ENCODE assay signal across 19 cellular contexts in genomic region chr2:169395821-169396374, GRCh38.
DNase-seq lines count a peak whose midpoint lies in the region; ATAC-seq and TF ChIP-seq lines count a peak whose summit lies in the region.
"Had no signal": no experiment of that assay in that cellular context is flagged by ENCODE, and none has a peak within 500 bp of the region (broad histone marks: within the 10 kb centered on the region; RNA-seq: fewer than 3 reads in every experiment).

No MANE protein-coding gene starts in this region.

- CTCF ChIA-PET in HEK293T (lab: Yijun Ruan, JAX), result interaction anchor here (0.9 kb wide), 1 partner anchor 286 kb away, joined by 3 read pairs; no protein-coding TSS in a partner anchor

- peak overlapping the region; percentile 37 for H3K9ac ChIP-seq in iPS-15b (ENCODE audit: low read depth, low read length)

- no peak for ATAC-seq in HG02870 (IDR thresholded peaks at IDR 0.05; ENCODE audit: unreplicated experiment)
- ATAC-seq: A549 had no signal

- H3K9me3 ChIP-seq in iPS-15b (ENCODE audit: control insufficient read depth, insufficient read depth, low read length), result no peaks in the 10 kb centered on the region
- H3K9me3 ChIP-seq: A549, SJCRH30 had no signal

- no peaks in the 10 kb centered on the region for H3K36me3 ChIP-seq in iPS-15b (ENCODE audit: control insufficient read depth, insufficient read depth, low read length)
- H3K36me3 ChIP-seq: SJCRH30 had no signal

- no peak overlapping the region for H3K4me3 ChIP-seq in iPS-15b (ENCODE audit: low read depth, low read length)
- H3K4me3 ChIP-seq: A549, SJCRH30 had no signal

- POLR2A ChIA-PET in HEK293T (lab: Yijun Ruan, JAX), result no interaction called here

- H3K27me3 ChIP-seq in iPS-15b (ENCODE audit: control insufficient read depth, insufficient read depth, low read length), result no peaks in the 10 kb centered on the region

- peak; percentile 64 for DNase-seq in ELF-1 (ENCODE audit: low read depth, low spot score)
- DNase-seq in HEK293T (ENCODE audit: extremely low spot score), result peak; percentile 12
- DNase-seq in NCI-H526 (lab: John Stamatoyannopoulos, UW), result peak; percentile 56 to 68
- DNase-seq in stimulated activated CD4-positive, alpha-beta T cell treated with anti-CD3 and anti-CD28 coated beads, Interleukin-4, amount 100 ng/mL, for 24 hours, result no peak
- no peak for DNase-seq in activated effector memory CD4-positive, alpha-beta T cell treated with Interleukin-2 at 50 U/mL for 16 hours
- no peak for DNase-seq in NCI-H82 (lab: John Stamatoyannopoulos, UW)
- DNase-seq: COR-L47; HCEC 1CT; MM.1S; NCI-H1105; NCI-H1694 treated with DMSO at 0.1 percent for 48 hours; NCI-H226; NCI-H524 treated with DMSO at 0.1 percent for 48 hours; NK-92 treated with Interleukin-12 subunit alpha and Interleukin-12 subunit beta, amount 100 ng/mL, for 24 hours; T-helper 2 cell had no signal

- H3K4me1 ChIP-seq in iPS-15b (ENCODE audit: control insufficient read depth, insufficient read depth, low read length), result peaks cover 10% of the 10 kb centered on the region
- H3K4me1 ChIP-seq: A549, SJCRH30 had no signal

TF ChIP-seq in HEK293T, 16 proteins besides CTCF, POLR2A, EP300 and RAD21:
- TF ChIP-seq SP1 (IDR thresholded peaks at IDR 0.05) (no peak), ZNF384 (IDR thresholded peaks at IDR 0.05) (no peak), L3MBTL2 (conservative IDR thresholded peaks at IDR 0.05) (no peak), LEF1 (IDR thresholded peaks at IDR 0.05; ENCODE audit: borderline replicate concordance) (no peak), SUZ12 (IDR thresholded peaks at IDR 0.05) (no peak), FOXA1 (IDR thresholded peaks at IDR 0.05) (no peak), TARDBP (IDR thresholded peaks at IDR 0.05) (no peak), FOXM1 (IDR thresholded peaks at IDR 0.05; ENCODE audit: borderline replicate concordance) (no peak)

Comparison
In these comparisons a context has a peak if more than half of its experiments do, and no peak if none do; other contexts are left out.
1. DNase-seq: peak in ELF-1 (single experiment), HEK293T (single experiment) and NCI-H526 (2 of 2); none in stimulated activated CD4-positive, alpha-beta T cell treated with anti-CD3 and anti-CD28 coated beads, Interleukin-4, amount 100 ng/mL, for 24 hours (single experiment), activated effector memory CD4-positive, alpha-beta T cell treated with Interleukin-2 at 50 U/mL for 16 hours (single experiment) and NCI-H82 (single experiment).